19 cellular contexts compared by ENCODE assay signal in the genomic region with DNA sequence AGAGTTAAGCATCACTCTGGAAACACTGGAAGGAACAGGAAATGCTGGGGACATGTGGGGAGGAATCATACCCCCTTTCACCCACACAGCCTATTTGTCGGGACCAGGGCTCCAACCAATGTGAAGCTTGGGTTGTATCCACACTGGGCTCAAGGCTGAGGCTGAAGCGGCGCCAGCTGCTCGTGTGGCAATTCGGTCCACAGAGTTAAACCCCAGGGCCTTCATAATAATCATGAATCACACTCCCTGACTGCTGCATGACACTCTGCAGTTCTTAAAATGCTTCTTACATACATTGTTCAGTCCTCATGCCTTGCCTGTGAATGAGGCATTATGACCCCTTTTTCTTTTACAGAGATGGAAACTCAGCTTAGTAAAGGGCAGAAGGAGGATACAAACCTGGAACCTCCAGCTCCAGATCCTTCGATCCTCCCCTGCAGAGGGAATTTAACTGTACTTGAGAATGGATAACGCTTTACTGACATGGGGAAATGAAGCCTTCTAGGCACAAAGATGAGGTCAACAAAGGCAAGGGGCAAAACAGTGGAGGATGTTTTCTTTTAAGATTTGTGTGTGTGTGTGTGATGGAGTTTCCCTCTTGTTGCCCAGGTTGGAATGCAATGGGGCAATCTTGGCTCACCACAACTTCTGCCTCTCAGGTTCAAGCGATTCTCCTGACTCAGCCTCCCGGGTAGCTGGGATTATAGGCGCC.
DNase-seq lines count a peak whose midpoint lies in the region; ATAC-seq and TF ChIP-seq lines count a peak whose summit lies in the region.
"Had no signal": no experiment of that assay in that cellular context is flagged by ENCODE, and none has a peak within 500 bp of the region (broad histone marks: within the 10 kb centered on the region; RNA-seq: fewer than 3 reads in every experiment).

No MANE protein-coding gene starts in this region.

- H3K27ac ChIP-seq in brain microvascular endothelial cell (no peak overlapping the region), heart right ventricle (peak overlapping the region in 9 of 10 donors; percentile 7 to 66 (median 30)), smooth muscle cell (ENCODE audit: low read depth) (peak overlapping the region; percentile 93), ovary (no peak overlapping the region)
- H3K27ac ChIP-seq: right lobe of liver, uterus had no signal

- 79 to 84% methylated on average over 10 of the region's 10 CpGs for WGBS in heart right ventricle, 2 donors
- WGBS in smooth muscle cell (ENCODE audit: low lambda C conversion rate): 39% methylated on average over 10 of the region's 10 CpGs
- 83 to 87% (median 85%) methylated on average over 10 of the region's 10 CpGs for whole genome bisulfite sequencing in ovary, 3 donors

- peak overlapping the region; percentile 64 for H3K4me2 ChIP-seq in smooth muscle cell

- peaks cover 0 to 17% (median 0%) of the 10 kb centered on the region in 9 donors for H3K4me1 ChIP-seq in heart right ventricle
- no peaks in the 10 kb centered on the region for H3K4me1 ChIP-seq in smooth muscle cell (ENCODE audit: low read depth)
- no peaks in the 10 kb centered on the region for H3K4me1 ChIP-seq in ovary (ENCODE audit: insufficient read depth)
- H3K4me1 ChIP-seq: right lobe of liver, uterus had no signal

- H3K9me3 ChIP-seq in heart right ventricle (peaks cover 0 to 16% (median 0%) of the 10 kb centered on the region in 11 donors), smooth muscle cell (replicated peaks; ENCODE audit: low read depth) (no peaks in the 10 kb centered on the region), ovary (no peaks in the 10 kb centered on the region)
- H3K9me3 ChIP-seq: mucosa of descending colon, right lobe of liver, uterus had no signal

- DNase-seq in EL (peak; percentile 36), brain microvascular endothelial cell (peak; percentile 18), heart right ventricle (peak in 1 of 2 donors; percentile 58), smooth muscle cell (lab: John Stamatoyannopoulos, UW; ENCODE audit: unreplicated experiment) (no peak), NCI-H2196 (lab: John Stamatoyannopoulos, UW; ENCODE audit: unreplicated experiment) (no peak), DMS114 treated with DMSO at 0.1 percent for 48 hours (lab: John Stamatoyannopoulos, UW; ENCODE audit: unreplicated experiment) (no peak), ovary (no peak)
- DNase-seq: activated naive CD8-positive, alpha-beta T cell treated with anti-CD3 and anti-CD28 coated beads, Interleukin-2, amount 50 U/mL, for 24 hours; effector memory CD4-positive, alpha-beta T cell; GF-D8; Karpas-422; mucosa of descending colon; NCI-H1105; NCI-H526; right lobe of liver; stimulated activated CD4-positive, alpha-beta T cell treated with anti-CD3 and anti-CD28 coated beads, Interleukin-1b, Interleukin-23, amount 100 ng/mL, for 48 hours; uterus had no signal

- TF ChIP-seq POLR2A in ovary (IDR thresholded peaks at IDR 0.05): no peak

- H2AFZ ChIP-seq in smooth muscle cell (ENCODE audit: low read depth): no peak overlapping the region

- peak; percentile 13 to 68 (median 16) for ATAC-seq in heart right ventricle
- no peak for ATAC-seq in HG02763 (IDR thresholded peaks at IDR 0.05; ENCODE audit: unreplicated experiment)
- ATAC-seq: activated naive CD8-positive, alpha-beta T cell treated with anti-CD3 and anti-CD28 coated beads, Interleukin-2, amount 50 U/mL, for 24 hours; GM12878; mucosa of descending colon; right lobe of liver had no signal

- H3K9ac ChIP-seq in smooth muscle cell (ENCODE audit: low read depth): peak overlapping the region; percentile 67

- no peaks in the 10 kb centered on the region for H3K79me2 ChIP-seq in smooth muscle cell (ENCODE audit: low read depth)

- TF ChIP-seq CTCF in brain microvascular endothelial cell (IDR thresholded peaks at IDR 0.05; ENCODE audit: low read depth, low read length, missing control alignments) (no peak), heart right ventricle (IDR thresholded peaks at IDR 0.05) (no peak), smooth muscle cell (IDR thresholded peaks at IDR 0.05; ENCODE audit: borderline replicate concordance, insufficient read depth, poor library complexity, severe bottlenecking) (no peak), ovary (IDR thresholded peaks at IDR 0.05) (no peak)

- intact Hi-C loops in heart right ventricle (cut with DNase I): loop anchor here in 3 of 10 donors (5.0 to 10.0 kb wide), 3 partner anchors 71 to 321 kb away; a partner anchor contains a TSS
- intact Hi-C loops in ovary (cut with DNase I): no loop called here

- H3K4me3 ChIP-seq in brain microvascular endothelial cell (ENCODE audit: low read depth, low read length) (no peak overlapping the region), heart right ventricle (no peak overlapping the region), smooth muscle cell (no peak overlapping the region), ovary (no peak overlapping the region)
- H3K4me3 ChIP-seq: GM12878, mucosa of descending colon, right lobe of liver, uterus had no signal

- TF ChIP-seq EP300 in ovary (IDR thresholded peaks at IDR 0.05): no peak

- H3K27me3 ChIP-seq in brain microvascular endothelial cell (replicated peaks): no peaks in the 10 kb centered on the region
- H3K27me3 ChIP-seq in heart right ventricle: no peaks in the 10 kb centered on the region
- H3K27me3 ChIP-seq in smooth muscle cell (ENCODE audit: low read depth): no peaks in the 10 kb centered on the region
- no peaks in the 10 kb centered on the region for H3K27me3 ChIP-seq in ovary
- H3K27me3 ChIP-seq: right lobe of liver, uterus had no signal

- H3F3A ChIP-seq in smooth muscle cell (ENCODE audit: low read depth): no peaks in the 10 kb centered on the region

- no peaks in the 10 kb centered on the region for H4K20me1 ChIP-seq in smooth muscle cell (ENCODE audit: low read depth)

- no peaks in the 10 kb centered on the region for H3K36me3 ChIP-seq in brain microvascular endothelial cell (replicated peaks)
- H3K36me3 ChIP-seq in heart right ventricle: no peaks in the 10 kb centered on the region
- H3K36me3 ChIP-seq in smooth muscle cell (ENCODE audit: low read depth): no peaks in the 10 kb centered on the region
- H3K36me3 ChIP-seq in ovary: no peaks in the 10 kb centered on the region
- H3K36me3 ChIP-seq: right lobe of liver, uterus had no signal

- in situ Hi-C loops in brain microvascular endothelial cell (cut with HindIII; ENCODE audit: low pct_ligation_motif_present, low sequenced_read_pairs): no loop called here

Comparison
In these comparisons a context has a peak if more than half of its experiments do, and no peak if none do; other contexts are left out.
1. DNase-seq: peak in EL (single experiment) and brain microvascular endothelial cell (single experiment); none in smooth muscle cell (single experiment), NCI-H2196 (single experiment), DMS114 treated with DMSO at 0.1 percent for 48 hours (single experiment) and ovary (0 of 5).
2. H3K27ac ChIP-seq: peak in heart right ventricle (9 of 10) and smooth muscle cell (single experiment); none in brain microvascular endothelial cell (single experiment) and ovary (0 of 2).